ENCODE assay signal across 26 cellular contexts in genomic region chr1:177863776-177864175, GRCh38.
"Had no signal": no experiment of that assay in that cellular context is flagged by ENCODE, and none has a peak within 500 bp of the region (broad histone marks: within the 10 kb centered on the region; RNA-seq: fewer than 3 reads in every experiment).

No MANE protein-coding gene starts in this region.

- H3K9me3 ChIP-seq: ascending aorta had no signal

- H3K4me3 ChIP-seq: ascending aorta, cardiac muscle cell, SK-N-MC had no signal

- DNase-seq: activated B cell treated with CpG ODN at 0.5 μM for 24 hours; activated CD4-positive, alpha-beta T cell treated with anti-CD3 and anti-CD28 coated beads for 1 hour; activated CD4-positive, alpha-beta T cell treated with anti-CD3 and anti-CD28 coated beads, Interleukin-2, amount 10 ng/mL, durations not matched to agents 24 days and 14 days; activated CD4-positive, alpha-beta T cell treated with anti-CD3 and anti-CD28 coated beads, Interleukin-2, amount 50 U/mL, for 48 hours; activated CD8-positive, alpha-beta memory T cell treated with anti-CD3 and anti-CD28 coated beads, Interleukin-2, amount 10 ng/mL, durations not matched to agents 7 days and 5 days; activated effector memory CD4-positive, alpha-beta T cell treated with Interleukin-2 at 50 U/mL for 16 hours; activated naive CD4-positive, alpha-beta T cell treated with Interleukin-2 at 50 U/mL for 16 hours; activated naive CD8-positive, alpha-beta T cell treated with anti-CD3 and anti-CD28 coated beads, Interleukin-2, amount 50 U/mL, for 24 hours; activated T-cell treated with anti-CD3 and anti-CD28 coated beads, Interleukin-2, amount 50 U/mL, for 24 hours; amniotic stem cell; Kasumi-1; NCI-H1048; NCI-H1417; NCI-H1930; NCI-H2171; NCI-H2227 treated with DMSO at 0.1 percent for 48 hours; NCI-H510A; NCI-H526 treated with DMSO at 0.1 percent for 48 hours; NCI-H82; T-cell; T-helper 2 cell; T1000 had no signal

- H3K27me3 ChIP-seq: ascending aorta, cardiac muscle cell had no signal

- ATAC-seq: activated CD8-positive, alpha-beta memory T cell treated with anti-CD3 and anti-CD28 coated beads, Interleukin-2, amount 10 ng/mL, durations not matched to agents 7 days and 5 days; activated naive CD4-positive, alpha-beta T cell treated with anti-CD3 and anti-CD28 coated beads, Interleukin-2, amount 50 U/mL, for 72 hours; activated naive CD8-positive, alpha-beta T cell treated with anti-CD3 and anti-CD28 coated beads, Interleukin-2, amount 50 U/mL, for 24 hours; T-cell had no signal

- H3K36me3 ChIP-seq: ascending aorta, cardiac muscle cell had no signal

- H3K27ac ChIP-seq: ascending aorta, cardiac muscle cell, SK-N-MC had no signal

- H3K4me1 ChIP-seq: ascending aorta had no signal
